ENCODE assay signal across 24 cellular contexts in genomic region chr11:110655967-110656366, GRCh38. TPM values are rescaled to one million over a fixed set of nuclear protein-coding genes. Genes with fewer than 3 reads are reported as not detected.
"Had no signal": no experiment of that assay in that cellular context is flagged by ENCODE, and none has a peak within 500 bp of the region (broad histone marks: within the 10 kb centered on the region; RNA-seq: fewer than 3 reads in every experiment).

No MANE protein-coding gene starts in this region.

- DNase-seq: IMR-90, Karpas-422, KG1, MG63, NCI-H1092, NCI-H1105 treated with DMSO at 0.1 percent for 48 hours, NCI-H1417 treated with DMSO at 0.1 percent for 48 hours, NCI-H146, NCI-H1694 treated with DMSO at 0.1 percent for 48 hours, NCI-H1930, NCI-H2081, NCI-H2107, NCI-H226, NCI-H446, NCI-H510A, NCI-H524 treated with DMSO at 0.1 percent for 48 hours, NCI-H69, NCI-H774, Right ventricle myocardium superior, RPMI8226, SIG-M5, SK-N-SH, SW 1271 had no signal

- ATAC-seq: HepG2 had no signal

RNA-seq across cellular contexts. Expression of gene ARHGAP20, which starts 56.3 kb away (rescaled TPM):
- total RNA-seq: HepG2 had no signal
